In genomic region chr2:165952085-165952484, GRCh38 we compare ENCODE assay signal across 12 cellular contexts. TPM values are rescaled to one million over a fixed set of nuclear protein-coding genes. Genes with fewer than 3 reads are reported as not detected.
DNase-seq lines count a peak whose midpoint lies in the region; ATAC-seq and TF ChIP-seq lines count a peak whose summit lies in the region.
"Had no signal": no experiment of that assay in that cellular context is flagged by ENCODE, and none has a peak within 500 bp of the region (broad histone marks: within the 10 kb centered on the region; RNA-seq: fewer than 3 reads in every experiment).

No MANE protein-coding gene starts in this region.

- H3K27me3 ChIP-seq in Karpas-422 (ENCODE audit: low read length): no peaks in the 10 kb centered on the region
- no peaks in the 10 kb centered on the region for H3K27me3 ChIP-seq in trophoblast cell (ENCODE audit: insufficient read depth, low read length)
- no peaks in the 10 kb centered on the region for H3K27me3 ChIP-seq in CD8-positive, alpha-beta memory T cell (ENCODE audit: insufficient read depth, low read length, poor library complexity, severe bottlenecking)
- no peaks in the 10 kb centered on the region for H3K27me3 ChIP-seq in spleen (replicated peaks in 1 of 7)

- H3K27ac Mint-ChIP-seq in CD8-positive, alpha-beta memory T cell: no peak overlapping the region
- H3K27ac Mint-ChIP-seq in activated CD4-positive, alpha-beta T cell treated with anti-CD3 and anti-CD28 coated beads, Interleukin-2, amount 10 ng/mL, durations not matched to agents 7 days and 5 days: no peak overlapping the region
- H3K27ac Mint-ChIP-seq: activated B cell treated with CpG ODN at 0.5 μM for 24 hours had no signal

- H3K79me2 ChIP-seq in Karpas-422 (ENCODE audit: low read length) (peaks cover 59% of the 10 kb centered on the region), trophoblast cell (ENCODE audit: control insufficient read depth, insufficient read depth, low read length, poor library complexity) (peaks cover 3% of the 10 kb centered on the region)

- no peak overlapping the region for H2BK12ac ChIP-seq in trophoblast cell (ENCODE audit: low read length)

- no peak overlapping the region for H2BK120ac ChIP-seq in trophoblast cell (ENCODE audit: insufficient read depth, low read length, poor library complexity)

- TF ChIP-seq CTCF in C4-2B (conservative IDR thresholded peaks at IDR 0.05): no peak
- no peak for TF ChIP-seq CTCF in coronary artery (IDR thresholded peaks at IDR 0.05)
- TF ChIP-seq CTCF in spleen (IDR thresholded peaks at IDR 0.05 in 8 of 11, conservative IDR thresholded peaks at IDR 0.05 in 3 of 11): no peak

- H2AFZ ChIP-seq in Karpas-422 (ENCODE audit: low read length) (no peak overlapping the region), trophoblast cell (ENCODE audit: insufficient read depth, low read length, poor library complexity) (no peak overlapping the region)

- H4K20me1 ChIP-seq in Karpas-422 (ENCODE audit: insufficient read depth, low read depth, low read length): no peaks in the 10 kb centered on the region

- CTCF ChIA-PET in CD8-positive, alpha-beta memory T cell (lab: Charles Lee): interaction anchor here (1.4 kb wide), 1 partner anchor 176 kb away, joined by 3 read pairs; the partner anchor contains the start of gene SCN1A
- CTCF ChIA-PET in activated CD4-positive, alpha-beta T cell treated with anti-CD3 and anti-CD28 coated beads, Interleukin-2, amount 10 ng/mL, durations not matched to agents 7 days and 5 days (lab: Charles Lee): no interaction called here

- H3K4me1 Mint-ChIP-seq in CD8-positive, alpha-beta memory T cell: peaks cover 12 to 21% (median 17%) of the 10 kb centered on the region in 3 donors
- peaks cover 13% of the 10 kb centered on the region for H3K4me1 Mint-ChIP-seq in activated CD4-positive, alpha-beta T cell treated with anti-CD3 and anti-CD28 coated beads, Interleukin-2, amount 10 ng/mL, durations not matched to agents 7 days and 5 days

- no peak overlapping the region for H2BK5ac ChIP-seq in trophoblast cell (ENCODE audit: low read depth, low read length, poor library complexity)

- H3K36me3 ChIP-seq in Karpas-422 (ENCODE audit: insufficient read depth, low read length): peaks cover 24% of the 10 kb centered on the region
- H3K36me3 ChIP-seq in trophoblast cell (ENCODE audit: control insufficient read depth in 1 of 2, insufficient read depth in 2 of 2, low read length in 2 of 2): peaks cover 0 to 1% of the 10 kb centered on the region in 2 experiments
- H3K36me3 ChIP-seq in CD8-positive, alpha-beta memory T cell (ENCODE audit: insufficient read depth, low read length): no peaks in the 10 kb centered on the region
- peaks cover 0 to 24% (median 5%) of the 10 kb centered on the region in 6 donors for H3K36me3 ChIP-seq in spleen

- POLR2A ChIA-PET in CD8-positive, alpha-beta memory T cell (lab: Charles Lee): no interaction called here
- POLR2A ChIA-PET in activated CD4-positive, alpha-beta T cell treated with anti-CD3 and anti-CD28 coated beads, Interleukin-2, amount 10 ng/mL, durations not matched to agents 7 days and 5 days (lab: Charles Lee): no interaction called here

- no peak overlapping the region for H4K12ac ChIP-seq in trophoblast cell (ENCODE audit: low read depth, low read length)

- intact Hi-C loops in spleen (cut with DNase I; ENCODE audit: low total_unique reads): loop anchor here (5.0 kb wide), 1 partner anchor 175 kb away; the partner anchor contains the start of gene SCN1A

- H3K14ac ChIP-seq in trophoblast cell (ENCODE audit: low read length): no peak overlapping the region

- H3K36me3 Mint-ChIP-seq in CD8-positive, alpha-beta memory T cell: peaks cover 0 to 22% (median 1%) of the 10 kb centered on the region in 3 donors
- H3K36me3 Mint-ChIP-seq in activated CD4-positive, alpha-beta T cell treated with anti-CD3 and anti-CD28 coated beads, Interleukin-2, amount 10 ng/mL, durations not matched to agents 7 days and 5 days (ENCODE audit: low read depth): peaks cover 8% of the 10 kb centered on the region

- no peak for TF ChIP-seq POLR2A in spleen (IDR thresholded peaks at IDR 0.05)

- no peak for ATAC-seq in esophagus mucosa
- ATAC-seq: mucosa of descending colon had no signal

- H3K4me1 ChIP-seq in Karpas-422 (ENCODE audit: low read length) (peaks cover 24% of the 10 kb centered on the region), trophoblast cell (ENCODE audit: control insufficient read depth in 1 of 2, insufficient read depth in 2 of 2, low read length in 2 of 2) (no peaks in the 10 kb centered on the region), spleen (peaks cover 13 to 52% (median 40%) of the 10 kb centered on the region in 6 donors)
- H3K4me1 ChIP-seq in CD8-positive, alpha-beta memory T cell (ENCODE audit: insufficient read depth, low read length): peaks cover 31% of the 10 kb centered on the region

- peak overlapping the region; percentile 85 for H3K9ac ChIP-seq in Karpas-422 (ENCODE audit: low read length)
- H3K9ac ChIP-seq in trophoblast cell (ENCODE audit: low read length): no peak overlapping the region

- no peak overlapping the region for H4K91ac ChIP-seq in trophoblast cell (ENCODE audit: low read depth, low read length)

- H3K4me2 ChIP-seq in Karpas-422 (ENCODE audit: low read depth, low read length, poor library complexity, severe bottlenecking) (peak overlapping the region; percentile 77), trophoblast cell (ENCODE audit: low read length) (no peak overlapping the region)

- H3K4me3 ChIP-seq in Karpas-422 (ENCODE audit: low read length) (peak overlapping the region; percentile 87), coronary artery (peak overlapping the region; percentile 96), trophoblast cell (ENCODE audit: low read depth, low read length) (no peak overlapping the region), spleen (peak overlapping the region in 2 of 8 donors; percentile 59 to 83)
- no peak overlapping the region for H3K4me3 ChIP-seq in CD8-positive, alpha-beta memory T cell (ENCODE audit: low read length)
- H3K4me3 ChIP-seq: mucosa of descending colon had no signal

- H2AK5ac ChIP-seq in trophoblast cell (ENCODE audit: low read length): no peak overlapping the region

- no peaks in the 10 kb centered on the region for H3K9me2 ChIP-seq in Karpas-422 (replicated peaks; ENCODE audit: insufficient read depth, low read length)

- peaks cover 3% of the 10 kb centered on the region for H3K79me1 ChIP-seq in trophoblast cell (ENCODE audit: low read length)

- no peak overlapping the region for H3K4me3 Mint-ChIP-seq in CD8-positive, alpha-beta memory T cell
- no peak overlapping the region for H3K4me3 Mint-ChIP-seq in activated CD4-positive, alpha-beta T cell treated with anti-CD3 and anti-CD28 coated beads, Interleukin-2, amount 10 ng/mL, durations not matched to agents 7 days and 5 days
- H3K4me3 Mint-ChIP-seq: activated B cell treated with CpG ODN at 0.5 μM for 24 hours had no signal

- WGBS in trophoblast cell (ENCODE audit: extremely low coverage, insufficient coverage, insufficient read length): no CpG with 5 or more reads among the region's 1 CpG
- WGBS in spleen, 5 donors: 0 to 2% (median 0%) methylated on average over 1 of the region's 1 CpG

- H3K23ac ChIP-seq in trophoblast cell (ENCODE audit: low read length): no peak overlapping the region

- H3K9me3 ChIP-seq in Karpas-422 (ENCODE audit: low read length): no peaks in the 10 kb centered on the region
- H3K9me3 ChIP-seq in trophoblast cell (ENCODE audit: insufficient read depth, low read depth, low read length): peaks cover 3% of the 10 kb centered on the region
- no peaks in the 10 kb centered on the region for H3K9me3 ChIP-seq in CD8-positive, alpha-beta memory T cell (ENCODE audit: low read length)
- no peaks in the 10 kb centered on the region for H3K9me3 ChIP-seq in spleen
- H3K9me3 ChIP-seq: mucosa of descending colon had no signal

- H4K8ac ChIP-seq in trophoblast cell (ENCODE audit: low read depth, low read length): no peak overlapping the region

- peak overlapping the region; percentile 75 for H3K4ac ChIP-seq in trophoblast cell (ENCODE audit: low read depth, low read length)

- H3K27me3 Mint-ChIP-seq in CD8-positive, alpha-beta memory T cell: no peaks in the 10 kb centered on the region
- no peaks in the 10 kb centered on the region for H3K27me3 Mint-ChIP-seq in activated CD4-positive, alpha-beta T cell treated with anti-CD3 and anti-CD28 coated beads, Interleukin-2, amount 10 ng/mL, durations not matched to agents 7 days and 5 days
- H3K27me3 Mint-ChIP-seq: activated B cell treated with CpG ODN at 0.5 μM for 24 hours had no signal

- H3K27ac ChIP-seq in C4-2B (peak overlapping the region; percentile 51; the same call in 1 of the 2 replicates), Karpas-422 (ENCODE audit: low read length) (no peak overlapping the region), coronary artery (no peak overlapping the region), trophoblast cell (ENCODE audit: low read depth, low read length) (no peak overlapping the region), spleen (no peak overlapping the region)
- no peak overlapping the region for H3K27ac ChIP-seq in CD8-positive, alpha-beta memory T cell (ENCODE audit: low read depth, low read length)

- no peaks in the 10 kb centered on the region for H3K9me3 Mint-ChIP-seq in CD8-positive, alpha-beta memory T cell
- H3K9me3 Mint-ChIP-seq in activated CD4-positive, alpha-beta T cell treated with anti-CD3 and anti-CD28 coated beads, Interleukin-2, amount 10 ng/mL, durations not matched to agents 7 days and 5 days: no peaks in the 10 kb centered on the region
- H3K9me3 Mint-ChIP-seq: activated B cell treated with CpG ODN at 0.5 μM for 24 hours had no signal

- H3K18ac ChIP-seq in trophoblast cell (ENCODE audit: low read length): no peak overlapping the region

- peak; percentile 32 for DNase-seq in Karpas-422
- DNase-seq in coronary artery (ENCODE audit: low spot score): no peak
- DNase-seq in trophoblast cell: no peak
- DNase-seq in CD8-positive, alpha-beta memory T cell: no peak
- no peak for DNase-seq in activated CD4-positive, alpha-beta T cell treated with anti-CD3 and anti-CD28 coated beads, Interleukin-2, amount 10 ng/mL, durations not matched to agents 7 days and 5 days
- no peak for DNase-seq in spleen
- DNase-seq: activated B cell treated with CpG ODN at 0.5 μM for 24 hours; activated naive CD4-positive, alpha-beta T cell treated with Interleukin-2 at 50 U/mL for 16 hours; effector memory CD4-positive, alpha-beta T cell; mucosa of descending colon had no signal

RNA-seq across cellular contexts. Expression of gene TTC21B, which starts 1.5 kb away (rescaled TPM):
- total RNA-seq in Karpas-422 (2014; rRNA removed; shearing (Covaris generic); ENCODE audit: low replicate concordance): 41.2 and 47.8 TPM in 2 replicates
- polyA plus RNA-seq in trophoblast cell (2013): 4.9 and 5.1 TPM in 2 replicates
- total RNA-seq in esophagus mucosa: 4.8 TPM
- 10 to 100 TPM; 19.2 to 21.8 TPM for total RNA-seq in CD8-positive, alpha-beta memory T cell
- polyA plus RNA-seq in CD8-positive, alpha-beta memory T cell: 8.6 TPM
- 10 to 100 TPM; 14.0 to 22.1 TPM for total RNA-seq in activated CD4-positive, alpha-beta T cell treated with anti-CD3 and anti-CD28 coated beads, Interleukin-2, amount 10 ng/mL, durations not matched to agents 7 days and 5 days
- 10 to 100 TPM; 20.2 to 42.2 (median 29.6) TPM for total RNA-seq in spleen
- polyA plus RNA-seq in spleen: 1 to 10 TPM; 4.3 to 7.1 (median 5.5) TPM

Comparison
In these comparisons a context has a peak if more than half of its experiments do, and no peak if none do; other contexts are left out.
1. H3K4me3 ChIP-seq: peak in Karpas-422 (single experiment) and coronary artery (single experiment); none in trophoblast cell (single experiment) and CD8-positive, alpha-beta memory T cell (single experiment).